1 cellular context compared by ENCODE assay signal in genomic region chr10:46053534-46054434, GRCh38.
TF ChIP-seq lines count a peak whose summit lies in the region.

No MANE protein-coding gene starts in this region.

TF ChIP-seq in K562, 482 proteins besides CTCF, POLR2A, EP300 and RAD21 (continues in another document):
- peak; percentile 54; the same call in 1 of the 2 replicates for TF ChIP-seq CBFA2T2 (conservative IDR thresholded peaks at IDR 0.05)
- TF ChIP-seq FOXA3 (CRISPR knock-in tag; conservative IDR thresholded peaks at IDR 0.05 in 1 of 2, IDR thresholded peaks at IDR 0.05 in 1 of 2) = no peak
- TF ChIP-seq SRF (CRISPR knock-in tag; IDR thresholded peaks at IDR 0.05) = no peak
- TF ChIP-seq TSC22D4 (tag; IDR thresholded peaks at IDR 0.05) = no peak
- no peak for TF ChIP-seq POU5F1 (IDR thresholded peaks at IDR 0.05; ENCODE audit: borderline replicate concordance, low read depth, low read length, partially characterized antibody)
- TF ChIP-seq EWSR1 (IDR thresholded peaks at IDR 0.05; ENCODE audit: borderline replicate concordance, low read depth, partially characterized antibody) = no peak
- TF ChIP-seq ZNF197 (CRISPR knock-in tag; IDR thresholded peaks at IDR 0.05; ENCODE audit: low read depth) = no peak
- TF ChIP-seq E2F8 (IDR thresholded peaks at IDR 0.05; ENCODE audit: low read depth, partially characterized antibody) = no peak
- 0 out of 2 replicates have a peak, but pooled peaks have one; percentile 12 for TF ChIP-seq MTA1 (IDR thresholded peaks at IDR 0.05; ENCODE audit: borderline replicate concordance)
- TF ChIP-seq MEIS2 (IDR thresholded peaks at IDR 0.05; ENCODE audit: partially characterized antibody) = peak; percentile 68
- no peak for TF ChIP-seq DEAF1 (CRISPR knock-in tag; IDR thresholded peaks at IDR 0.05)
- TF ChIP-seq ZNF609 (CRISPR knock-in tag; IDR thresholded peaks at IDR 0.05; ENCODE audit: borderline replicate concordance) = no peak
- peak; percentile 63 for TF ChIP-seq PKNOX1 (IDR thresholded peaks at IDR 0.05)
- TF ChIP-seq NR2C1 (IDR thresholded peaks at IDR 0.05) = no peak
- no peak for TF ChIP-seq NR2C1 (tag; IDR thresholded peaks at IDR 0.05)
- TF ChIP-seq, protein P1, sequence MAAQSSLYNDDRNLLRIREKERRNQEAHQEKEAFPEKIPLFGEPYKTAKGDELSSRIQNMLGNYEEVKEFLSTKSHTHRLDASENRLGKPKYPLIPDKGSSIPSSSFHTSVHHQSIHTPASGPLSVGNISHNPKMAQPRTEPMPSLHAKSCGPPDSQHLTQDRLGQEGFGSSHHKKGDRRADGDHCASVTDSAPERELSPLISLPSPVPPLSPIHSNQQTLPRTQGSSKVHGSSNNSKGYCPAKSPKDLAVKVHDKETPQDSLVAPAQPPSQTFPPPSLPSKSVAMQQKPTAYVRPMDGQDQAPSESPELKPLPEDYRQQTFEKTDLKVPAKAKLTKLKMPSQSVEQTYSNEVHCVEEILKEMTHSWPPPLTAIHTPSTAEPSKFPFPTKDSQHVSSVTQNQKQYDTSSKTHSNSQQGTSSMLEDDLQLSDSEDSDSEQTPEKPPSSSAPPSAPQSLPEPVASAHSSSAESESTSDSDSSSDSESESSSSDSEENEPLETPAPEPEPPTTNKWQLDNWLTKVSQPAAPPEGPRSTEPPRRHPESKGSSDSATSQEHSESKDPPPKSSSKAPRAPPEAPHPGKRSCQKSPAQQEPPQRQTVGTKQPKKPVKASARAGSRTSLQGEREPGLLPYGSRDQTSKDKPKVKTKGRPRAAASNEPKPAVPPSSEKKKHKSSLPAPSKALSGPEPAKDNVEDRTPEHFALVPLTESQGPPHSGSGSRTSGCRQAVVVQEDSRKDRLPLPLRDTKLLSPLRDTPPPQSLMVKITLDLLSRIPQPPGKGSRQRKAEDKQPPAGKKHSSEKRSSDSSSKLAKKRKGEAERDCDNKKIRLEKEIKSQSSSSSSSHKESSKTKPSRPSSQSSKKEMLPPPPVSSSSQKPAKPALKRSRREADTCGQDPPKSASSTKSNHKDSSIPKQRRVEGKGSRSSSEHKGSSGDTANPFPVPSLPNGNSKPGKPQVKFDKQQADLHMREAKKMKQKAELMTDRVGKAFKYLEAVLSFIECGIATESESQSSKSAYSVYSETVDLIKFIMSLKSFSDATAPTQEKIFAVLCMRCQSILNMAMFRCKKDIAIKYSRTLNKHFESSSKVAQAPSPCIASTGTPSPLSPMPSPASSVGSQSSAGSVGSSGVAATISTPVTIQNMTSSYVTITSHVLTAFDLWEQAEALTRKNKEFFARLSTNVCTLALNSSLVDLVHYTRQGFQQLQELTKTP (IDR thresholded peaks at IDR 0.05; ENCODE audit: low read depth in 1 of 2, partially characterized antibody in 2 of 2) = no peak
- TF ChIP-seq ZBED1 (IDR thresholded peaks at IDR 0.05) = no peak
- TF ChIP-seq E2F6 (IDR thresholded peaks at IDR 0.05; ENCODE audit: borderline replicate concordance in 1 of 2, extremely low read depth in 1 of 2, insufficient read depth in 1 of 2, insufficient read length in 1 of 2, low read depth in 1 of 2, low read length in 1 of 2, poor library complexity in 1 of 2, severe bottlenecking in 1 of 2) = no peak
- TF ChIP-seq STAT6 (CRISPR knock-in tag; IDR thresholded peaks at IDR 0.05) = no peak
- no peak for TF ChIP-seq ZHX1 (conservative IDR thresholded peaks at IDR 0.05; ENCODE audit: low read length)
- TF ChIP-seq, protein P2, sequence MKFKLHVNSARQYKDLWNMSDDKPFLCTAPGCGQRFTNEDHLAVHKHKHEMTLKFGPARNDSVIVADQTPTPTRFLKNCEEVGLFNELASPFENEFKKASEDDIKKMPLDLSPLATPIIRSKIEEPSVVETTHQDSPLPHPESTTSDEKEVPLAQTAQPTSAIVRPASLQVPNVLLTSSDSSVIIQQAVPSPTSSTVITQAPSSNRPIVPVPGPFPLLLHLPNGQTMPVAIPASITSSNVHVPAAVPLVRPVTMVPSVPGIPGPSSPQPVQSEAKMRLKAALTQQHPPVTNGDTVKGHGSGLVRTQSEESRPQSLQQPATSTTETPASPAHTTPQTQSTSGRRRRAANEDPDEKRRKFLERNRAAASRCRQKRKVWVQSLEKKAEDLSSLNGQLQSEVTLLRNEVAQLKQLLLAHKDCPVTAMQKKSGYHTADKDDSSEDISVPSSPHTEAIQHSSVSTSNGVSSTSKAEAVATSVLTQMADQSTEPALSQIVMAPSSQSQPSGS (CRISPR knock-in tag; IDR thresholded peaks at IDR 0.05) = no peak
- no peak for TF ChIP-seq RNF2 (IDR thresholded peaks at IDR 0.05)
- no peak for TF ChIP-seq NR2C2 (CRISPR knock-in tag; IDR thresholded peaks at IDR 0.05)
- TF ChIP-seq NR2C2 (tag; IDR thresholded peaks at IDR 0.05) = peak; percentile 21; the same call in 1 of the 2 replicates
